In genomic region chr12:104490221-104490620, GRCh38 we compare ENCODE assay signal across 13 cellular contexts. TPM values are rescaled to one million over a fixed set of nuclear protein-coding genes. Genes with fewer than 3 reads are reported as not detected.
DNase-seq lines count a peak whose midpoint lies in the region; ATAC-seq lines count a peak whose summit lies in the region.
"Had no signal": no experiment of that assay in that cellular context is flagged by ENCODE, and none has a peak within 500 bp of the region (broad histone marks: within the 10 kb centered on the region; RNA-seq: fewer than 3 reads in every experiment).

No MANE protein-coding gene starts in this region.

- in situ Hi-C loops in KBM-7 (cut with MboI; ENCODE audit: low pct_unique_long_range_greater_than_20kb, low sequenced_read_pairs), result no loop called here

- no peak overlapping the region for H3K27ac ChIP-seq in CD8-positive, alpha-beta memory T cell (ENCODE audit: low read depth, low read length)

- POLR2A ChIA-PET in CD8-positive, alpha-beta memory T cell (lab: Charles Lee), result no interaction called here
- POLR2A ChIA-PET in activated CD8-positive, alpha-beta T cell treated with anti-CD3 and anti-CD28 coated beads, Interleukin-2, amount 10 ng/mL, durations not matched to agents 7 days and 5 days (lab: Charles Lee), result interaction anchor here (1.9 kb wide), 1 partner anchor 12 kb away, joined by 5 read pairs; no protein-coding TSS in a partner anchor
- POLR2A ChIA-PET in naive thymus-derived CD8-positive, alpha-beta T cell (lab: Charles Lee), result interaction anchor here (1.3 kb wide), 1 partner anchor 12 kb away, joined by 5 read pairs; no protein-coding TSS in a partner anchor

- H3K9me3 Mint-ChIP-seq in CD8-positive, alpha-beta memory T cell, result no peaks in the 10 kb centered on the region
- no peaks in the 10 kb centered on the region for H3K9me3 Mint-ChIP-seq in activated CD8-positive, alpha-beta T cell treated with anti-CD3 and anti-CD28 coated beads, Interleukin-2, amount 10 ng/mL, durations not matched to agents 7 days and 5 days (ENCODE audit: insufficient read depth)
- no peaks in the 10 kb centered on the region for H3K9me3 Mint-ChIP-seq in naive thymus-derived CD8-positive, alpha-beta T cell

- ATAC-seq in activated CD8-positive, alpha-beta T cell treated with anti-CD3 and anti-CD28 coated beads, Interleukin-2, amount 10 ng/mL, durations not matched to agents 7 days and 5 days, result no peak
- no peak for ATAC-seq in naive thymus-derived CD8-positive, alpha-beta T cell

- H3K27me3 Mint-ChIP-seq in CD8-positive, alpha-beta memory T cell, result peaks cover 0 to 2% of the 10 kb centered on the region in 2 donors
- no peaks in the 10 kb centered on the region for H3K27me3 Mint-ChIP-seq in activated CD8-positive, alpha-beta T cell treated with anti-CD3 and anti-CD28 coated beads, Interleukin-2, amount 10 ng/mL, durations not matched to agents 7 days and 5 days (ENCODE audit: low read depth)
- H3K27me3 Mint-ChIP-seq in naive thymus-derived CD8-positive, alpha-beta T cell, result no peaks in the 10 kb centered on the region

- H3K4me1 ChIP-seq in CD8-positive, alpha-beta memory T cell (ENCODE audit: insufficient read depth, low read length), result peaks cover 78% of the 10 kb centered on the region
- H3K4me1 ChIP-seq: Caco-2 had no signal

- H3K36me3 Mint-ChIP-seq in CD8-positive, alpha-beta memory T cell, result peaks cover 0 to 11% (median 9%) of the 10 kb centered on the region in 3 donors
- H3K36me3 Mint-ChIP-seq in activated CD8-positive, alpha-beta T cell treated with anti-CD3 and anti-CD28 coated beads, Interleukin-2, amount 10 ng/mL, durations not matched to agents 7 days and 5 days (ENCODE audit: low read depth), result peaks cover 71% of the 10 kb centered on the region
- no peaks in the 10 kb centered on the region for H3K36me3 Mint-ChIP-seq in naive thymus-derived CD8-positive, alpha-beta T cell

- DNase-seq in CD8-positive, alpha-beta memory T cell, result no peak
- peak; percentile 37 for DNase-seq in KBM-7
- no peak for DNase-seq in activated CD8-positive, alpha-beta T cell treated with anti-CD3 and anti-CD28 coated beads, Interleukin-2, amount 10 ng/mL, durations not matched to agents 7 days and 5 days
- DNase-seq in naive thymus-derived CD8-positive, alpha-beta T cell, result no peak
- DNase-seq in inferior parietal cortex (ENCODE audit: extremely low spot score), result no peak
- no peak for DNase-seq in EL
- DNase-seq in SHP77 treated with DMSO at 0.1 percent for 48 hours (lab: John Stamatoyannopoulos, UW), result no peak
- DNase-seq: activated CD8-positive, alpha-beta memory T cell treated with anti-CD3 and anti-CD28 coated beads, Interleukin-2, amount 50 U/mL, for 4 hours; anterior cingulate cortex; Caco-2; nucleus accumbens; T1000 had no signal

- H3K4me3 Mint-ChIP-seq in CD8-positive, alpha-beta memory T cell, result peak overlapping the region in 6 of 7 donors; percentile 12 to 76 (median 50)
- no peak overlapping the region for H3K4me3 Mint-ChIP-seq in activated CD8-positive, alpha-beta T cell treated with anti-CD3 and anti-CD28 coated beads, Interleukin-2, amount 10 ng/mL, durations not matched to agents 7 days and 5 days
- peak overlapping the region in 9 of 10 donors; percentile 39 to 73 (median 57) for H3K4me3 Mint-ChIP-seq in naive thymus-derived CD8-positive, alpha-beta T cell

- no peak overlapping the region for H3K4me3 ChIP-seq in CD8-positive, alpha-beta memory T cell (ENCODE audit: low read length)
- H3K4me3 ChIP-seq: lung had no signal

- H3K4me1 Mint-ChIP-seq in CD8-positive, alpha-beta memory T cell, result peaks cover 84 to 97% (median 96%) of the 10 kb centered on the region in 3 donors
- H3K4me1 Mint-ChIP-seq in activated CD8-positive, alpha-beta T cell treated with anti-CD3 and anti-CD28 coated beads, Interleukin-2, amount 10 ng/mL, durations not matched to agents 7 days and 5 days (ENCODE audit: low read depth), result peaks cover 90% of the 10 kb centered on the region
- peaks cover 49 to 90% (median 82%) of the 10 kb centered on the region in 4 donors for H3K4me1 Mint-ChIP-seq in naive thymus-derived CD8-positive, alpha-beta T cell

- H3K27ac Mint-ChIP-seq in CD8-positive, alpha-beta memory T cell, result peak overlapping the region; percentile 56 to 87 (median 75)
- peak overlapping the region; percentile 25 for H3K27ac Mint-ChIP-seq in activated CD8-positive, alpha-beta T cell treated with anti-CD3 and anti-CD28 coated beads, Interleukin-2, amount 10 ng/mL, durations not matched to agents 7 days and 5 days
- peak overlapping the region in 9 of 10 donors; percentile 31 to 97 (median 77) for H3K27ac Mint-ChIP-seq in naive thymus-derived CD8-positive, alpha-beta T cell

- H3K9me3 ChIP-seq in CD8-positive, alpha-beta memory T cell (ENCODE audit: low read length), result no peaks in the 10 kb centered on the region
- H3K9me3 ChIP-seq: Caco-2 had no signal

- H3K27me3 ChIP-seq in CD8-positive, alpha-beta memory T cell (ENCODE audit: insufficient read depth, low read length, poor library complexity, severe bottlenecking), result no peaks in the 10 kb centered on the region

- CTCF ChIA-PET in CD8-positive, alpha-beta memory T cell (lab: Charles Lee), result interaction anchor here (0.6 to 1.2 kb wide), 2 partner anchors 17 to 31 kb away, joined by 3 read pairs; no protein-coding TSS in a partner anchor
- CTCF ChIA-PET in activated CD8-positive, alpha-beta T cell treated with anti-CD3 and anti-CD28 coated beads, Interleukin-2, amount 10 ng/mL, durations not matched to agents 7 days and 5 days (lab: Charles Lee), result interaction anchor here (1.3 kb wide), 1 partner anchor 30 kb away, joined by 5 read pairs; no protein-coding TSS in a partner anchor

- no peaks in the 10 kb centered on the region for H3K36me3 ChIP-seq in CD8-positive, alpha-beta memory T cell (ENCODE audit: insufficient read depth, low read length)

RNA-seq across cellular contexts. Expression of gene CHST11, which starts 33.5 kb away (rescaled TPM):
- 10 to 100 TPM; 47.8 to 51.5 TPM for total RNA-seq in CD8-positive, alpha-beta memory T cell
- polyA plus RNA-seq in CD8-positive, alpha-beta memory T cell, result 76.8 TPM
- 10 to 100 TPM; 82.1 to 85.2 TPM for total RNA-seq in activated CD8-positive, alpha-beta T cell treated with anti-CD3 and anti-CD28 coated beads, Interleukin-2, amount 10 ng/mL, durations not matched to agents 7 days and 5 days
- total RNA-seq in naive thymus-derived CD8-positive, alpha-beta T cell, result 10 to 100 TPM; 26.8 to 28.4 TPM
- polyA plus RNA-seq in naive thymus-derived CD8-positive, alpha-beta T cell, result 10 to 100 TPM; 23.1 to 35.6 (median 26.1) TPM

Comparison
In these comparisons a context has a peak if more than half of its experiments do, and no peak if none do; other contexts are left out.
1. H3K27ac Mint-ChIP-seq: peak in every context shown above with its lines; median percentile 77 in naive thymus-derived CD8-positive, alpha-beta T cell; 75 in CD8-positive, alpha-beta memory T cell; 25 in activated CD8-positive, alpha-beta T cell treated with anti-CD3 and anti-CD28 coated beads, Interleukin-2, amount 10 ng/mL, durations not matched to agents 7 days and 5 days.